In the genomic region with DNA sequence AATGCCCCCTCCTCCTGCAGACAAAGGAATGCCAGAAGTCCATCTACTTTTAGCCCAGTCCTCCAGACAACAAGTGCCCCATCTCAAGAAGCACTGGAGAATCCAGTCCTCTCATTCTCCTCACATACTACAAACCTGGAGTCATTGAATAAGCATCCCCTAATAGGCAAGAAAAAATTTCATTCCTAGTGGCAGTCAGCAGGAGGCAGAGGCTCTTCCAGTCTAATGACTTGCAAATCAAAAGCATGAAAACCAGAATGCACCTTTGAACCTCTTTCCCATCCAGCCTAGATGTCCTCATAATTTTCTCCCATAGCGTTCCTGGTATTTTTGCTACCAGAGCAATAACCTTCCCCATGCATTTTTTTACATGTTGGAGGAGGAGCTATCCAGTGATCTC, we compare ENCODE assay signal across 1 cellular context.
TF ChIP-seq lines count a peak whose summit lies in the region.

No MANE protein-coding gene starts in this region.

TF ChIP-seq in IMR-90, 13 proteins besides CTCF, POLR2A, EP300 and RAD21 (continued from another document):
- no peak for TF ChIP-seq MAFK (IDR thresholded peaks at IDR 0.05; ENCODE audit: low read depth, low read length)
- TF ChIP-seq MXI1 (IDR thresholded peaks at IDR 0.05; ENCODE audit: borderline replicate concordance, low read depth, low read length), result no peak
- TF ChIP-seq USF2 (IDR thresholded peaks at IDR 0.05; ENCODE audit: low read depth, low read length), result no peak
- TF ChIP-seq SMC3 (IDR thresholded peaks at IDR 0.05; ENCODE audit: low read depth, low read length), result no peak
- no peak for TF ChIP-seq CEBPB (IDR thresholded peaks at IDR 0.05; ENCODE audit: low read depth, low read length)
